Comparison of ENCODE assay signal across 1 cellular context in genomic region chr5:110267714-110268113, GRCh38.
TF ChIP-seq lines count a peak whose summit lies in the region.

No MANE protein-coding gene starts in this region.

TF ChIP-seq in HCT116, 20 proteins besides CTCF, POLR2A, EP300 and RAD21 (continued from another document):
- TF ChIP-seq, protein P1, sequence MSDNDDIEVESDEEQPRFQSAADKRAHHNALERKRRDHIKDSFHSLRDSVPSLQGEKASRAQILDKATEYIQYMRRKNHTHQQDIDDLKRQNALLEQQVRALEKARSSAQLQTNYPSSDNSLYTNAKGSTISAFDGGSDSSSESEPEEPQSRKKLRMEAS (IDR thresholded peaks at IDR 0.05) = no peak
- no peak for TF ChIP-seq YY1 (IDR thresholded peaks at IDR 0.05; ENCODE audit: extremely low read depth, insufficient replicate concordance, low read depth, low read length)
TF ChIP-seq in HCT116: peak in this region for 0.
